ENCODE assay signal across 8 cellular contexts in genomic region chr17:36591434-36592315, GRCh38. TPM values are rescaled to one million over a fixed set of nuclear protein-coding genes. Genes with fewer than 3 reads are reported as not detected.
DNase-seq lines count a peak whose midpoint lies in the region; ATAC-seq, FAIRE-seq and TF ChIP-seq lines count a peak whose summit lies in the region.

DHRS11 (plus strand) TSS chr17:36591879; CDS start chr17:36592010, 131 bp downstream.

- H3K4me3 ChIP-seq in BJ (ENCODE audit: low read depth, low read length), result peak within 1 kb of the TSS; percentile 66
- peak within 1 kb of the TSS; percentile 52 to 93 (median 76) for H3K4me3 ChIP-seq in H1 (ENCODE audit: extremely low read depth in 1 of 4, insufficient read depth in 2 of 4, low read depth in 3 of 4, low read length in 4 of 4)

- 0 out of 2 replicates have a peak, but pooled peaks have one; percentile 5 for TF ChIP-seq CTCF in BJ (IDR thresholded peaks at IDR 0.05; ENCODE audit: insufficient read depth, low read depth, low read length)
- no peak for TF ChIP-seq CTCF in H1 (IDR thresholded peaks at IDR 0.05; ENCODE audit: control extremely low read depth in 1 of 3, insufficient read depth in 1 of 3, low read depth in 1 of 3, low read length in 3 of 3)

- 0 out of 2 replicates have a peak within 1 kb of the TSS, but pooled peaks have one; percentile 10 for H2BK12ac ChIP-seq in H1 (ENCODE audit: low read depth, low read length)

- H3K36me3 ChIP-seq in BJ (ENCODE audit: control insufficient read depth, insufficient read depth, low read length), result peaks cover 10% of the 10 kb centered on the region
- peaks cover 8 to 22% (median 11%) of the 10 kb centered on the region in 4 experiments; a peak in 7 of 8 replicates for H3K36me3 ChIP-seq in H1 (ENCODE audit: control insufficient read depth in 2 of 4, insufficient read depth in 4 of 4, low read length in 3 of 4)

- H4K8ac ChIP-seq in H1 (ENCODE audit: extremely low read depth, insufficient read depth, low read length), result no peak within 1 kb of the TSS

- H2BK20ac ChIP-seq in H1 (ENCODE audit: low read length), result 0 out of 2 replicates have a peak within 1 kb of the TSS, but pooled peaks have one; percentile 68

- no peak within 1 kb of the TSS for H4K91ac ChIP-seq in H1 (replicated peaks; ENCODE audit: insufficient read length, low read length)

- peak within 1 kb of the TSS; percentile 34 to 73 (median 70) for H3K9ac ChIP-seq in H1 (replicated peaks in 1 of 4; ENCODE audit: extremely low read depth in 1 of 4, low read depth in 3 of 4, low read length in 3 of 4)

- 10% methylated on average over 46 of the region's 87 CpGs; no CpG with 5 or more reads in 1 of the 2 experiments for WGBS in H1 (ENCODE audit: extremely low coverage in 1 of 2, insufficient coverage in 1 of 2, insufficient read length in 1 of 2, insufficient replicate concordance in 2 of 2, low coverage in 1 of 2, low lambda C conversion rate in 2 of 2, missing lambda C conversion rate in 1 of 2), 2 experiments

- H2AK5ac ChIP-seq in H1 (ENCODE audit: low read depth, low read length), result no peak within 1 kb of the TSS

- peaks cover 7% of the 10 kb centered on the region for H3K23me2 ChIP-seq in H1 (ENCODE audit: low read depth, low read length)

- H3K27ac ChIP-seq in H1 (ENCODE audit: low read depth, low read length), result peak within 1 kb of the TSS; percentile 67

- H4K20me1 ChIP-seq in H1 (replicated peaks in 1 of 2; ENCODE audit: control insufficient read depth in 1 of 2, insufficient read depth in 2 of 2, low read length in 2 of 2), result peaks cover 0 to 2% of the 10 kb centered on the region in 2 experiments

- no peak within 1 kb of the TSS for H3K14ac ChIP-seq in H1 (ENCODE audit: insufficient read length)

- H3K23ac ChIP-seq in H1 (ENCODE audit: insufficient read length), result no peak within 1 kb of the TSS

- POLR2A ChIA-PET in BJ (lab: Charles Lee) (no interaction called here), H1 (lab: Charles Lee; ENCODE audit: partially characterized antibody) (interaction anchor here (1.3 to 6.4 kb wide), 6 partner anchors 9 to 97 kb away, joined by 3 to 55 read pairs (median 14); partner anchors contain the start of genes GGNBP2, MRM1, MYO19 and PIGW)

- peak in 1 of 2 experiments; percentile 73; a peak in 2 of 3 replicates for TF ChIP-seq POLR2A in H1 (IDR thresholded peaks at IDR 0.05; ENCODE audit: control extremely low read depth in 1 of 2, low read depth in 2 of 2, low read length in 2 of 2)

- DNase-seq in BJ (ENCODE audit: low read depth), result no peak
- DNase-seq in GM19239 (ENCODE audit: insufficient read length, low spot score), result peak; percentile 93
- DNase-seq in NCI-H82 treated with DMSO at 0.1 percent for 48 hours (lab: John Stamatoyannopoulos, UW; ENCODE audit: unreplicated experiment), result peak; percentile 42
- peak; percentile 66 to 76 (median 69) for DNase-seq in activated CD8-positive, alpha-beta memory T cell treated with anti-CD3 and anti-CD28 coated beads for 48 hours (ENCODE audit: low read depth in 2 of 3, low spot score in 2 of 3)
- peak; percentile 46 to 91 for DNase-seq in H1 (ENCODE audit: low read depth in 1 of 2, low spot score in 2 of 2)
- DNase-seq in mesenteric fat pad (ENCODE audit: low spot score), result peak; percentile 96
- peak; percentile 47 for DNase-seq in stimulated activated CD8-positive, alpha-beta memory T cell treated with anti-CD3 and anti-CD28 coated beads, Interleukin-12 subunit alpha, Interleukin-12 subunit beta, amount 100 ng/mL, for 24 hours (ENCODE audit: extremely low read depth)

- H3K4me2 ChIP-seq in H1 (ENCODE audit: insufficient read depth in 1 of 2, low read depth in 2 of 2, low read length in 2 of 2), result peak within 1 kb of the TSS; percentile 73 to 84

- peaks cover 5 to 16% of the 10 kb centered on the region in 2 experiments; a peak in 3 of 4 replicates for H3K79me2 ChIP-seq in H1 (ENCODE audit: control insufficient read depth in 1 of 2, insufficient read depth in 2 of 2, low read length in 2 of 2)

- H3K27me3 ChIP-seq in BJ (ENCODE audit: control insufficient read depth, insufficient read depth, low read length) (no peaks in the 10 kb centered on the region), H1 (replicated peaks in 1 of 4; ENCODE audit: control insufficient read depth in 3 of 4, extremely low read depth in 1 of 4, insufficient read depth in 3 of 4, low read length in 3 of 4) (no peaks in the 10 kb centered on the region)

- no peak for TF ChIP-seq RAD21 in H1 (IDR thresholded peaks at IDR 0.05 in 1 of 2, conservative IDR thresholded peaks at IDR 0.05 in 1 of 2; ENCODE audit: low read depth in 2 of 2, low read length in 2 of 2)

- FAIRE-seq in GM19239 (lab: Jason Lieb, UNC) (no peak), H1 (lab: Jason Lieb, UNC) (no peak)

- peaks cover 0 to 15% (median 11%) of the 10 kb centered on the region in 4 experiments; a peak in 5 of 7 replicates for H3K4me1 ChIP-seq in H1 (replicated peaks in 1 of 4; ENCODE audit: control insufficient read depth in 3 of 4, insufficient read depth in 4 of 4, low read length in 3 of 4)

- H4K5ac ChIP-seq in H1 (ENCODE audit: insufficient read length, low read depth, low read length), result peak within 1 kb of the TSS; percentile 17

- H2BK120ac ChIP-seq in H1 (replicated peaks; ENCODE audit: low read depth, low read length), result no peak within 1 kb of the TSS

- CTCF ChIA-PET in BJ (lab: Yijun Ruan, JAX), result interaction anchor here (0.5 to 2.8 kb wide), 3 partner anchors 9 to 618 kb away, joined by 3 to 24 read pairs (median 3); partner anchors contain the start of gene MRM1
- CTCF ChIA-PET in H1 (lab: Charles Lee; ENCODE audit: partially characterized antibody), result interaction anchor here (3.2 kb wide), 1 partner anchor 11 kb away, joined by 18 read pairs; the partner anchor contains the start of gene MRM1

- TF ChIP-seq EP300 in H1 (IDR thresholded peaks at IDR 0.05; ENCODE audit: borderline replicate concordance in 1 of 2, low read depth in 2 of 2, low read length in 2 of 2), result no peak

- ATAC-seq in HG03520 (IDR thresholded peaks at IDR 0.05; ENCODE audit: unreplicated experiment), result peak; percentile 65

- peak within 1 kb of the TSS; percentile 3 for H3K4ac ChIP-seq in H1 (replicated peaks; ENCODE audit: insufficient read length, low read depth, low read length)

- peak within 1 kb of the TSS; percentile 86 for H3K56ac ChIP-seq in H1 (replicated peaks; ENCODE audit: insufficient read length, low read depth, low read length)

- peak within 1 kb of the TSS; percentile 98; the same call in 1 of the 2 replicates for H2AFZ ChIP-seq in H1 (ENCODE audit: low read length)

- H2BK15ac ChIP-seq in H1 (ENCODE audit: low read length), result peak within 1 kb of the TSS; percentile 65; the same call in 1 of the 2 replicates

- H3K9me3 ChIP-seq in H1 (ENCODE audit: insufficient read depth in 2 of 2, low read depth in 1 of 2, low read length in 1 of 2), result no peaks in the 10 kb centered on the region

- H3K18ac ChIP-seq in H1 (ENCODE audit: extremely low read depth, low read length), result peak within 1 kb of the TSS; percentile 79

- H3K79me1 ChIP-seq in H1 (ENCODE audit: low read depth, low read length), result peaks cover 3% of the 10 kb centered on the region; the same call in 1 of the 2 replicates

- H2BK5ac ChIP-seq in H1 (ENCODE audit: low read depth, low read length), result peak within 1 kb of the TSS; percentile 89

TF ChIP-seq in H1, 55 proteins besides CTCF, POLR2A, EP300 and RAD21 (continues in another document):
- TF ChIP-seq BACH1 (IDR thresholded peaks at IDR 0.05; ENCODE audit: low read length) (no peak), NRF1 (IDR thresholded peaks at IDR 0.05; ENCODE audit: low read depth, low read length) (peak; percentile 33), MAX (IDR thresholded peaks at IDR 0.05) (peak; percentile 31), TBP (IDR thresholded peaks at IDR 0.05; ENCODE audit: low read depth, low read length) (peak; percentile 35; the same call in 1 of the 2 replicates), CREB1 (IDR thresholded peaks at IDR 0.05) (no peak), POLR2AphosphoS5 (IDR thresholded peaks at IDR 0.05; ENCODE audit: low read depth, low read length) (peak; percentile 45)

RNA-seq across cellular contexts. Expression of gene DHRS11, which starts in this region (rescaled TPM):
- 5.4 and 8.5 TPM in 2 replicates for polyA plus RNA-seq in BJ (2011; rRNA removed)
- 4.7 and 7.6 TPM in 2 replicates for polyA minus RNA-seq in BJ (2011; rRNA and poly(A)+ RNA removed)
- total RNA-seq in H1 (2021; fragmentation: NEBNext Ultra II Directional; extraction: Animal tissue kit (Norgen Biotek cat#: 25700)), result 25.1 and 29.5 TPM in 2 replicates
- polyA plus RNA-seq in H1 (2011; rRNA removed), result 63.3 and 76.9 TPM in 2 replicates
- polyA plus RNA-seq in H1 (2011; cell fraction: cytosol; rRNA removed), result 70.7 TPM
- 88.3 TPM for polyA plus RNA-seq in H1 (2011; cell fraction: nucleus; rRNA removed)
- 39.9 to 47.2 TPM (median 45.3 TPM) in 4 replicates for polyA plus RNA-seq in H1 (2012, experiment 1 of 2)
- 43.6 TPM for polyA plus RNA-seq in H1 (2012, experiment 2 of 2)
- 27.8 TPM for polyA plus RNA-seq in H1 (2013, experiment 1 of 2)
- 25.4 TPM for polyA plus RNA-seq in H1 (2013, experiment 2 of 2)
- polyA minus RNA-seq in H1 (2011; rRNA and poly(A)+ RNA removed), result 60.4 TPM in 2 replicates
- polyA minus RNA-seq in H1 (2011; cell fraction: cytosol; rRNA and poly(A)+ RNA removed), result 28.9 TPM
- polyA minus RNA-seq in H1 (2011; cell fraction: nucleus; rRNA and poly(A)+ RNA removed), result 26.5 TPM
- 16.3 TPM for total RNA-seq in mesenteric fat pad
